Comparison of ENCODE assay signal across 1 cellular context in the genomic region with DNA sequence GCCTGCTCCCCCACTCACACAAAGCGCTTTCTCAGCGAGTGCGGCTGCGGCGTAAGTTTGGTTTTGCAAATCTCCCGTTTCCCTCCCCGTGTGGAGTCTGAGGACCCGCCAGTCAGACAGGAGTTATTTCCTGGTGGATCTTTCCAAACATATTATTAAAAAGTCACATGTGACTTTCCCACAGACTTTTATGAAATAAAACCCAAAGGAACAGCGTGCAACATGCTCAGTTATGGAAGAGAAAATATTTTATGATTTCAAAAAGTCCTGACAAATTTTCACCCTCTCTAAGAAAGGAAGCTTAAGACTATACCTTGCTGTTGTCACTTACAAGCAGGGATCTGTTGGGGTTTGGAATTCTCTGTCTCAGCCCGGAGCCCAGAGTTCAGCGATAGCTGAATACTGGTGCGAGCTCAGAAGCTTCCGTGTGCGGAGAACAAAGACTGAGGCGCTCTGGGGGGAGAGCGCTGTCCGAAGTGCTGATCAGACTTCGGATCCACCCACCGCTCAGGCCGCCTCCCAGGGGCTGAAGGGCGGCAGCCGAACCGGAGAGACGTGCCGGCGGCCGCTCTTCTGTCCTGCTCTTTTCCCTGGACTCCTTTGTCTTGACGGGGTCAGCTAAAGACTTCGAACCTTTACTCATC.
A peak's percentile ranks its signal among the peaks of the same experiment; 100 is the strongest.
TF ChIP-seq lines count a peak whose summit lies in the region.

No MANE protein-coding gene starts in this region.

TF ChIP-seq in HepG2, 621 proteins besides CTCF, POLR2A, EP300 and RAD21 (continued from another document and continues in another):
- TF ChIP-seq, protein P1, sequence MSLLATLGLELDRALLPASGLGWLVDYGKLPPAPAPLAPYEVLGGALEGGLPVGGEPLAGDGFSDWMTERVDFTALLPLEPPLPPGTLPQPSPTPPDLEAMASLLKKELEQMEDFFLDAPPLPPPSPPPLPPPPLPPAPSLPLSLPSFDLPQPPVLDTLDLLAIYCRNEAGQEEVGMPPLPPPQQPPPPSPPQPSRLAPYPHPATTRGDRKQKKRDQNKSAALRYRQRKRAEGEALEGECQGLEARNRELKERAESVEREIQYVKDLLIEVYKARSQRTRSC (CRISPR knock-in tag; IDR thresholded peaks at IDR 0.05; ENCODE audit: low read depth): peak; percentile 89; the same call in 1 of the 2 replicates
- TF ChIP-seq ZNF33A (CRISPR knock-in tag; IDR thresholded peaks at IDR 0.05; ENCODE audit: borderline replicate concordance) (0 out of 2 replicates have a peak, but pooled peaks have one; percentile 66), MED13 (CRISPR knock-in tag; IDR thresholded peaks at IDR 0.05) (peak; percentile 71; the same call in 1 of the 2 replicates), REXO4 (CRISPR knock-in tag; IDR thresholded peaks at IDR 0.05; ENCODE audit: borderline replicate concordance) (no peak), PRMT3 (CRISPR knock-in tag; IDR thresholded peaks at IDR 0.05; ENCODE audit: borderline replicate concordance, low read depth) (peak; percentile 98), PRDM4 (CRISPR knock-in tag; IDR thresholded peaks at IDR 0.05; ENCODE audit: borderline replicate concordance) (peak; percentile 95), GMEB1 (CRISPR knock-in tag; IDR thresholded peaks at IDR 0.05; ENCODE audit: borderline replicate concordance) (no peak; the same call in 1 of the 2 replicates), SOX13 (IDR thresholded peaks at IDR 0.05) (0 out of 2 replicates have a peak, but pooled peaks have one; percentile 23), SOX13 (CRISPR knock-in tag; conservative IDR thresholded peaks at IDR 0.05 in 1 of 2, IDR thresholded peaks at IDR 0.05 in 1 of 2) (peak in 1 of 2 experiments; percentile 86; a peak in 2 of 4 replicates), MTF1 (CRISPR knock-in tag; IDR thresholded peaks at IDR 0.05) (peak; percentile 91), ZNF652 (CRISPR knock-in tag; IDR thresholded peaks at IDR 0.05; ENCODE audit: borderline replicate concordance, low read depth) (peak; percentile 66), ATF6 (CRISPR knock-in tag; conservative IDR thresholded peaks at IDR 0.05) (peak; percentile 99), GATA4 (IDR thresholded peaks at IDR 0.05; ENCODE audit: borderline replicate concordance, low read depth) (no peak), TOPORS (CRISPR knock-in tag; IDR thresholded peaks at IDR 0.05) (no peak), ZNF367 (CRISPR knock-in tag; IDR thresholded peaks at IDR 0.05; ENCODE audit: borderline replicate concordance) (peak; percentile 93; the same call in 1 of the 2 replicates), PCBP2 (optimal IDR thresholded peaks at IDR 0.05; ENCODE audit: low read depth, low read length, poor library complexity, severe bottlenecking) (no peak), ZNF782 (CRISPR knock-in tag; IDR thresholded peaks at IDR 0.05; ENCODE audit: borderline replicate concordance) (peak; percentile 96), TMF1 (CRISPR knock-in tag; IDR thresholded peaks at IDR 0.05; ENCODE audit: low read depth) (peak; percentile 94), HMG20A (CRISPR knock-in tag; IDR thresholded peaks at IDR 0.05; ENCODE audit: borderline replicate concordance) (peak; percentile 62; the same call in 1 of the 2 replicates), ZMYM4 (CRISPR knock-in tag; IDR thresholded peaks at IDR 0.05) (peak; percentile 70; the same call in 1 of the 2 replicates), PHF20 (CRISPR knock-in tag; IDR thresholded peaks at IDR 0.05) (peak; percentile 64; the same call in 1 of the 2 replicates), NFE2 (CRISPR knock-in tag; IDR thresholded peaks at IDR 0.05) (peak; percentile 59; the same call in 1 of the 2 replicates), ZIK1 (CRISPR knock-in tag; IDR thresholded peaks at IDR 0.05; ENCODE audit: borderline replicate concordance, low read depth) (peak; percentile 98), ZNF101 (CRISPR knock-in tag; IDR thresholded peaks at IDR 0.05; ENCODE audit: borderline replicate concordance, low read depth) (no peak), ZNF513 (CRISPR knock-in tag; conservative IDR thresholded peaks at IDR 0.05) (no peak), SRSF9 (IDR thresholded peaks at IDR 0.05; ENCODE audit: borderline replicate concordance, insufficient read depth, low read depth, low read length, poor library complexity, severe bottlenecking) (no peak), RFX3 (CRISPR knock-in tag; IDR thresholded peaks at IDR 0.05) (peak; percentile 49; the same call in 1 of the 2 replicates), ZNF557 (CRISPR knock-in tag; IDR thresholded peaks at IDR 0.05) (peak; percentile 99), ZNF451 (CRISPR knock-in tag; IDR thresholded peaks at IDR 0.05) (peak; percentile 94), ZNF775 (CRISPR knock-in tag; IDR thresholded peaks at IDR 0.05; ENCODE audit: borderline replicate concordance) (no peak), KDM3A (CRISPR knock-in tag; IDR thresholded peaks at IDR 0.05; ENCODE audit: low read depth) (peak; percentile 89; the same call in 1 of the 2 replicates), ZNF30 (CRISPR knock-in tag; IDR thresholded peaks at IDR 0.05) (peak; percentile 90), ETV6 (CRISPR knock-in tag; conservative IDR thresholded peaks at IDR 0.05) (peak; percentile 98), CREM (IDR thresholded peaks at IDR 0.05) (no peak), CREM (CRISPR knock-in tag; IDR thresholded peaks at IDR 0.05) (no peak), DMAP1 (CRISPR knock-in tag; IDR thresholded peaks at IDR 0.05) (no peak), NBN (conservative IDR thresholded peaks at IDR 0.05) (no peak), ZMAT3 (CRISPR knock-in tag; conservative IDR thresholded peaks at IDR 0.05) (peak; percentile 99)
- TF ChIP-seq, protein P2, sequence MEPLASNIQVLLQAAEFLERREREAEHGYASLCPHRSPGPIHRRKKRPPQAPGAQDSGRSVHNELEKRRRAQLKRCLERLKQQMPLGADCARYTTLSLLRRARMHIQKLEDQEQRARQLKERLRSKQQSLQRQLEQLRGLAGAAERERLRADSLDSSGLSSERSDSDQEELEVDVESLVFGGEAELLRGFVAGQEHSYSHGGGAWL (CRISPR knock-in tag; IDR thresholded peaks at IDR 0.05): peak; percentile 99
- TF ChIP-seq, protein P3, sequence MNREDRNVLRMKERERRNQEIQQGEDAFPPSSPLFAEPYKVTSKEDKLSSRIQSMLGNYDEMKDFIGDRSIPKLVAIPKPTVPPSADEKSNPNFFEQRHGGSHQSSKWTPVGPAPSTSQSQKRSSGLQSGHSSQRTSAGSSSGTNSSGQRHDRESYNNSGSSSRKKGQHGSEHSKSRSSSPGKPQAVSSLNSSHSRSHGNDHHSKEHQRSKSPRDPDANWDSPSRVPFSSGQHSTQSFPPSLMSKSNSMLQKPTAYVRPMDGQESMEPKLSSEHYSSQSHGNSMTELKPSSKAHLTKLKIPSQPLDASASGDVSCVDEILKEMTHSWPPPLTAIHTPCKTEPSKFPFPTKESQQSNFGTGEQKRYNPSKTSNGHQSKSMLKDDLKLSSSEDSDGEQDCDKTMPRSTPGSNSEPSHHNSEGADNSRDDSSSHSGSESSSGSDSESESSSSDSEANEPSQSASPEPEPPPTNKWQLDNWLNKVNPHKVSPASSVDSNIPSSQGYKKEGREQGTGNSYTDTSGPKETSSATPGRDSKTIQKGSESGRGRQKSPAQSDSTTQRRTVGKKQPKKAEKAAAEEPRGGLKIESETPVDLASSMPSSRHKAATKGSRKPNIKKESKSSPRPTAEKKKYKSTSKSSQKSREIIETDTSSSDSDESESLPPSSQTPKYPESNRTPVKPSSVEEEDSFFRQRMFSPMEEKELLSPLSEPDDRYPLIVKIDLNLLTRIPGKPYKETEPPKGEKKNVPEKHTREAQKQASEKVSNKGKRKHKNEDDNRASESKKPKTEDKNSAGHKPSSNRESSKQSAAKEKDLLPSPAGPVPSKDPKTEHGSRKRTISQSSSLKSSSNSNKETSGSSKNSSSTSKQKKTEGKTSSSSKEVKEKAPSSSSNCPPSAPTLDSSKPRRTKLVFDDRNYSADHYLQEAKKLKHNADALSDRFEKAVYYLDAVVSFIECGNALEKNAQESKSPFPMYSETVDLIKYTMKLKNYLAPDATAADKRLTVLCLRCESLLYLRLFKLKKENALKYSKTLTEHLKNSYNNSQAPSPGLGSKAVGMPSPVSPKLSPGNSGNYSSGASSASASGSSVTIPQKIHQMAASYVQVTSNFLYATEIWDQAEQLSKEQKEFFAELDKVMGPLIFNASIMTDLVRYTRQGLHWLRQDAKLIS (CRISPR knock-in tag; IDR thresholded peaks at IDR 0.05): 0 out of 2 replicates have a peak, but pooled peaks have one; percentile 57
- TF ChIP-seq, protein P4, sequence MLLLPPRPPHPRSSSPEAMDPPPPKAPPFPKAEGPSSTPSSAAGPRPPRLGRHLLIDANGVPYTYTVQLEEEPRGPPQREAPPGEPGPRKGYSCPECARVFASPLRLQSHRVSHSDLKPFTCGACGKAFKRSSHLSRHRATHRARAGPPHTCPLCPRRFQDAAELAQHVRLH (CRISPR knock-in tag; IDR thresholded peaks at IDR 0.05; ENCODE audit: borderline replicate concordance, low read depth): peak; percentile 99
- TF ChIP-seq, protein P5, sequence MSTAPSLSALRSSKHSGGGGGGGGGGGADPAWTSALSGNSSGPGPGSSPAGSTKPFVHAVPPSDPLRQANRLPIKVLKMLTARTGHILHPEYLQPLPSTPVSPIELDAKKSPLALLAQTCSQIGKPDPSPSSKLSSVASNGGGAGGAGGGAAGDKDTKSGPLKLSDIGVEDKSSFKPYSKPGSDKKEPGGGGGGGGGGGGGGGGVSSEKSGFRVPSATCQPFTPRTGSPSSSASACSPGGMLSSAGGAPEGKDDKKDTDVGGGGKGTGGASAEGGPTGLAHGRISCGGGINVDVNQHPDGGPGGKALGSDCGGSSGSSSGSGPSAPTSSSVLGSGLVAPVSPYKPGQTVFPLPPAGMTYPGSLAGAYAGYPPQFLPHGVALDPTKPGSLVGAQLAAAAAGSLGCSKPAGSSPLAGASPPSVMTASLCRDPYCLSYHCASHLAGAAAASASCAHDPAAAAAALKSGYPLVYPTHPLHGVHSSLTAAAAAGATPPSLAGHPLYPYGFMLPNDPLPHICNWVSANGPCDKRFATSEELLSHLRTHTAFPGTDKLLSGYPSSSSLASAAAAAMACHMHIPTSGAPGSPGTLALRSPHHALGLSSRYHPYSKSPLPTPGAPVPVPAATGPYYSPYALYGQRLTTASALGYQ (CRISPR knock-in tag; IDR thresholded peaks at IDR 0.05): peak; percentile 77
